8 cellular contexts compared by ENCODE assay signal in the genomic region with DNA sequence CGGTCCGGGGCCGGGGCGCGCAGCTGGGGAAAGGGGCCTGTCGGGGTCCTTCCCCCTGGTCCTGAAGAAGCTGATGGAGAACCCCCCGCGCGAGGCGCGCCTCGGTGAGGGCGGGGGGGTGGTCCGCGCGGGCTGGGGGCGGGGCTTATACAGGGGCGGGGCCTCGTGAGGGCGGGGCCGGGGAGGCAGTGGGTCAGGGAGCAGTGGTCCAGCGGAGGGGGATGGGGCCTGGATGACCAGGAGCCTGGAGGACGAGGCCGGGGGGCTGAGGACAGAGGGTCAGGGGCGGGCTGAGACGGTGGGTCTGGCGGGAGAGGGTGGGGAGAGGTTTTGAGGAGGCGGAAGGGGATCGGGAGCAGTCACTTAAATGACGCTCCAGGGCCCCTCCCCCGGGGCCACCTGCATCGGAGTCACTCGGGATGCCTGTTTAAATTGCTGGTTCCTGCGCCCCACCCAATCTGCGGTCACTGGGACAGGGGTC. TPM values are rescaled to one million over a fixed set of nuclear protein-coding genes. Genes with fewer than 3 reads are reported as not detected.
DNase-seq lines count a peak whose midpoint lies in the region; ATAC-seq, FAIRE-seq and TF ChIP-seq lines count a peak whose summit lies in the region.

No MANE protein-coding gene starts in this region.

- FAIRE-seq in H1 (lab: Jason Lieb, UNC): no peak

- no peak overlapping the region for H3K4ac ChIP-seq in H1 (replicated peaks; ENCODE audit: insufficient read length, low read depth, low read length)

- peak overlapping the region; percentile 97 for H4K8ac ChIP-seq in H1 (ENCODE audit: extremely low read depth, insufficient read depth, low read length)

- no peak for TF ChIP-seq POLR2A in H1 (IDR thresholded peaks at IDR 0.05; ENCODE audit: control extremely low read depth in 1 of 2, low read depth in 2 of 2, low read length in 2 of 2)

- peak overlapping the region; percentile 66 to 79 (median 69) for H3K4me3 ChIP-seq in H1 (ENCODE audit: extremely low read depth in 1 of 4, insufficient read depth in 2 of 4, low read depth in 3 of 4, low read length in 4 of 4)

- H2AFZ ChIP-seq in H1 (ENCODE audit: low read length): no peak overlapping the region

- TF ChIP-seq EP300 in H1 (IDR thresholded peaks at IDR 0.05; ENCODE audit: borderline replicate concordance in 1 of 2, low read depth in 2 of 2, low read length in 2 of 2): no peak

- peak; percentile 24 for ATAC-seq in GM21786 (IDR thresholded peaks at IDR 0.05; ENCODE audit: unreplicated experiment)

- H3K23me2 ChIP-seq in H1 (ENCODE audit: low read depth, low read length): peaks cover 9% of the 10 kb centered on the region

- DNase-seq in GM03348 (ENCODE audit: low spot score): peak; percentile 93
- peak; percentile 21 for DNase-seq in M059J (ENCODE audit: low read depth)
- DNase-seq in activated CD8-positive, alpha-beta memory T cell treated with anti-CD3 and anti-CD28 coated beads for 24 hours: peak; percentile 87
- no peak for DNase-seq in H1 (ENCODE audit: low read depth in 1 of 2, low spot score in 2 of 2)
- peak; percentile 92 for DNase-seq in mesenteric fat pad (ENCODE audit: low spot score)
- peak; percentile 31 to 38 for DNase-seq in stimulated activated CD8-positive, alpha-beta memory T cell treated with anti-CD3 and anti-CD28 coated beads, Interleukin-2, amount 100 ng/mL, for 1 hour (ENCODE audit: low read depth in 2 of 2)
- no peak for DNase-seq in NCI-H128 (lab: John Stamatoyannopoulos, UW; ENCODE audit: unreplicated experiment)

- no peak overlapping the region for H2BK15ac ChIP-seq in H1 (ENCODE audit: low read length)

- no peak overlapping the region for H2AK5ac ChIP-seq in H1 (ENCODE audit: low read depth, low read length)

- H3K9ac ChIP-seq in H1 (replicated peaks in 1 of 4; ENCODE audit: extremely low read depth in 1 of 4, low read depth in 3 of 4, low read length in 3 of 4): peak overlapping the region; percentile 24 to 80 (median 42); a peak in 5 of 7 replicates

- TF ChIP-seq RAD21 in H1 (IDR thresholded peaks at IDR 0.05 in 1 of 2, conservative IDR thresholded peaks at IDR 0.05 in 1 of 2; ENCODE audit: low read depth in 2 of 2, low read length in 2 of 2): no peak

- TF ChIP-seq CTCF in H1 (IDR thresholded peaks at IDR 0.05; ENCODE audit: control extremely low read depth in 1 of 3, insufficient read depth in 1 of 3, low read depth in 1 of 3, low read length in 3 of 3): no peak

- peak overlapping the region; percentile 74; the same call in 1 of the 2 replicates for H3K27ac ChIP-seq in H1 (ENCODE audit: low read depth, low read length)

- no peaks in the 10 kb centered on the region; a peak in 1 of 4 replicates for H3K79me2 ChIP-seq in H1 (ENCODE audit: control insufficient read depth in 1 of 2, insufficient read depth in 2 of 2, low read length in 2 of 2)

- no peak overlapping the region for H3K14ac ChIP-seq in H1 (ENCODE audit: insufficient read length)

- no peak overlapping the region for H4K91ac ChIP-seq in H1 (replicated peaks; ENCODE audit: insufficient read length, low read length)

- 0% methylated on average over 6 of the region's 35 CpGs; no CpG with 5 or more reads in 1 of the 2 experiments for WGBS in H1 (ENCODE audit: extremely low coverage in 1 of 2, insufficient coverage in 1 of 2, insufficient read length in 1 of 2, insufficient replicate concordance in 2 of 2, low coverage in 1 of 2, low lambda C conversion rate in 2 of 2, missing lambda C conversion rate in 1 of 2), 2 experiments

- peaks cover under 1 to 3% of the 10 kb centered on the region in 2 experiments for H4K20me1 ChIP-seq in H1 (replicated peaks in 1 of 2; ENCODE audit: control insufficient read depth in 1 of 2, insufficient read depth in 2 of 2, low read length in 2 of 2)

- H3K9me3 ChIP-seq in H1 (ENCODE audit: insufficient read depth in 2 of 2, low read depth in 1 of 2, low read length in 1 of 2): no peaks in the 10 kb centered on the region

- no peak overlapping the region for H4K5ac ChIP-seq in H1 (ENCODE audit: insufficient read length, low read depth, low read length)

- no peaks in the 10 kb centered on the region; the same call in 1 of the 2 replicates for H3K79me1 ChIP-seq in H1 (ENCODE audit: low read depth, low read length)

- POLR2A ChIA-PET in H1 (lab: Charles Lee; ENCODE audit: partially characterized antibody): interaction anchor here (0.6 to 7.5 kb wide), 31 partner anchors 11 to 361 kb away, joined by 3 to 129 read pairs (median 5); a partner anchor contains a TSS

- no peaks in the 10 kb centered on the region for H3K36me3 ChIP-seq in H1 (ENCODE audit: control insufficient read depth in 2 of 4, insufficient read depth in 4 of 4, low read length in 3 of 4)

- no peak overlapping the region for H3K56ac ChIP-seq in H1 (replicated peaks; ENCODE audit: insufficient read length, low read depth, low read length)

- H2BK20ac ChIP-seq in H1 (ENCODE audit: low read length): no peak overlapping the region

- no peak overlapping the region for H2BK12ac ChIP-seq in H1 (ENCODE audit: low read depth, low read length)

- CTCF ChIA-PET in H1 (lab: Charles Lee; ENCODE audit: partially characterized antibody): interaction anchor here (0.7 to 3.7 kb wide), 5 partner anchors 21 to 141 kb away, joined by 3 to 11 read pairs (median 4); no protein-coding TSS in a partner anchor

- H2BK5ac ChIP-seq in H1 (ENCODE audit: low read depth, low read length): no peak overlapping the region; the same call in 1 of the 2 replicates

- H3K23ac ChIP-seq in H1 (ENCODE audit: insufficient read length): no peak overlapping the region

- no peak overlapping the region for H3K18ac ChIP-seq in H1 (ENCODE audit: extremely low read depth, low read length)

- H3K4me2 ChIP-seq in H1 (ENCODE audit: insufficient read depth in 1 of 2, low read depth in 2 of 2, low read length in 2 of 2): peak overlapping the region; percentile 89 to 100

- no peak overlapping the region for H2BK120ac ChIP-seq in H1 (replicated peaks; ENCODE audit: low read depth, low read length)

- H3K27me3 ChIP-seq in H1 (replicated peaks in 1 of 4; ENCODE audit: control insufficient read depth in 3 of 4, extremely low read depth in 1 of 4, insufficient read depth in 3 of 4, low read length in 3 of 4): no peaks in the 10 kb centered on the region

- peaks cover 2 to 10% (median 5%) of the 10 kb centered on the region in 4 experiments for H3K4me1 ChIP-seq in H1 (replicated peaks in 1 of 4; ENCODE audit: control insufficient read depth in 3 of 4, insufficient read depth in 4 of 4, low read length in 3 of 4)

TF ChIP-seq in H1, 55 proteins besides CTCF, POLR2A, EP300 and RAD21 (continues in another document):
- TF ChIP-seq KDM1A (IDR thresholded peaks at IDR 0.05; ENCODE audit: borderline replicate concordance, low read length) (no peak), HDAC2 (IDR thresholded peaks at IDR 0.05; ENCODE audit: borderline replicate concordance in 1 of 2, low read depth in 2 of 2, low read length in 2 of 2) (0 out of 4 replicates have a peak, but pooled peaks of 1 of the 2 experiments have one; percentile 54)

RNA-seq across cellular contexts. Expression of a gene that starts 0.4 kb away (rescaled TPM):
- total RNA-seq in M059J (2014; rRNA removed; shearing (Covaris generic)): 7.6 and 12.0 TPM in 2 replicates
- 7.4 and 8.9 TPM in 2 replicates for total RNA-seq in H1 (2021; fragmentation: NEBNext Ultra II Directional; extraction: Animal tissue kit (Norgen Biotek cat#: 25700))
- 9.0 and 14.3 TPM in 2 replicates for polyA plus RNA-seq in H1 (2011; rRNA removed)
- polyA plus RNA-seq in H1 (2011; cell fraction: cytosol; rRNA removed): 15.4 TPM
- polyA plus RNA-seq in H1 (2011; cell fraction: nucleus; rRNA removed): 16.9 TPM
- 4.2 to 9.7 TPM (median 7.2 TPM) in 4 replicates for polyA plus RNA-seq in H1 (2012, experiment 1 of 2)
- 6.6 TPM for polyA plus RNA-seq in H1 (2012, experiment 2 of 2)
- polyA plus RNA-seq in H1 (2013, experiment 1 of 2): 3.7 TPM
- 2.6 TPM for polyA plus RNA-seq in H1 (2013, experiment 2 of 2)
- polyA minus RNA-seq in H1 (2011; rRNA and poly(A)+ RNA removed): 22.9 and 32.1 TPM in 2 replicates
- polyA minus RNA-seq in H1 (2011; cell fraction: cytosol; rRNA and poly(A)+ RNA removed): 7.9 TPM
- polyA minus RNA-seq in H1 (2011; cell fraction: nucleus; rRNA and poly(A)+ RNA removed): 5.2 TPM
- 15.6 TPM for total RNA-seq in mesenteric fat pad

Comparison
In these comparisons a context has a peak if more than half of its experiments do, and no peak if none do; other contexts are left out.
1. DNase-seq: peak in GM03348 (single experiment), M059J (single experiment), activated CD8-positive, alpha-beta memory T cell treated with anti-CD3 and anti-CD28 coated beads for 24 hours (single experiment), mesenteric fat pad (single experiment) and stimulated activated CD8-positive, alpha-beta memory T cell treated with anti-CD3 and anti-CD28 coated beads, Interleukin-2, amount 100 ng/mL, for 1 hour (2 of 2); none in H1 (0 of 2) and NCI-H128 (single experiment).